Comparison of ENCODE assay signal across 11 cellular contexts in the genomic region with DNA sequence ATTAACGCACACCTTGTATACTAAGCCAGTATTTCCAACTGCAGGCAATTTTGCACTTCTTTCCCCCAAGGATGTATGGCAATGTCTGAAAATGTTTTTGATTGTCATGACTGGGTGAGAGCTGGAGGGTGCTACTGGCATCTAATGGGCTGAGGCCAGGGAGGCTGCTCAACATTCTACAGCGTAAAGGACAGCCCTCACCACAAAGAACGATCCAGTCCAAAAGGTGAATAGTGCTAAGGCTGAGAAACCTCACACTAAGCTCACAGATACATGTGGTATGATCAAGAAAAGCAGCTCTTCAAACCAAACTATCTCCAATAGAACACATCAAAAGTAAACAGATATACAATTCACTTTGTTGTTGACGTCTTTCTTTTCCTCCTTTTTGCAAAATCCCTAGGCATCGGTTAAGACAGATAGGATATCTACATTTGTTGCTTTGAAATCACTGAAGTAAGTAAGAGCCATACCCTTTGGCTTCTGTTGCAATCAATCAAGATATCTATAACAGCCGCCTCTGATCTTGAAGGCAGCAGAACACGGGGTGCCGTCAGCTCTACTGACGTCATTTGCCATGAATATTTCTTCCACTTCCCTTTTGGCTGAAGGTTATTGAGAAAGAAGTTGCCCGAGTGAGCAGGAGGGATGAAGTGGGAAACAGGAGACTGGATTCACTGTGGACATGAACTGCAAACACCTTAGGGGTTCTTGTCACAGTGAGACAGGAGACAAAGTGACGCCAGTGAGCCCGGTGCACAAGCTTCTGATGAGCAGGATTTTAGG.
DNase-seq lines count a peak whose midpoint lies in the region; TF ChIP-seq lines count a peak whose summit lies in the region.
"Had no signal": no experiment of that assay in that cellular context is flagged by ENCODE, and none has a peak within 500 bp of the region (broad histone marks: within the 10 kb centered on the region; RNA-seq: fewer than 3 reads in every experiment).

No MANE protein-coding gene starts in this region.

- H4K20me1 ChIP-seq in mammary epithelial cell (ENCODE audit: insufficient read depth, low read length), result no peaks in the 10 kb centered on the region
- H4K20me1 ChIP-seq in GM23248 (ENCODE audit: insufficient read depth), result no peaks in the 10 kb centered on the region

- no peaks in the 10 kb centered on the region for H3K9me3 ChIP-seq in skeletal muscle satellite cell (replicated peaks; ENCODE audit: low read length)
- H3K9me3 ChIP-seq in mammary epithelial cell (replicated peaks; ENCODE audit: insufficient read depth, low read length), result no peaks in the 10 kb centered on the region
- H3K9me3 ChIP-seq in GM23248 (ENCODE audit: low read depth), result no peaks in the 10 kb centered on the region

- no peak for TF ChIP-seq CTCF in mammary epithelial cell (conservative IDR thresholded peaks at IDR 0.05 in 1 of 2, IDR thresholded peaks at IDR 0.05 in 1 of 2; ENCODE audit: extremely low read depth in 1 of 2, insufficient read depth in 1 of 2, low read depth in 1 of 2, low read length in 2 of 2)

- in situ Hi-C loops in mammary epithelial cell (cut with MboI; ENCODE audit: low sequenced_read_pairs in 2 of 2) (no loop called here), GM23248 (cut with MboI) (no loop called here)

- H3K27ac ChIP-seq in mammary epithelial cell (ENCODE audit: insufficient read depth, low read depth, low read length), result no peak overlapping the region
- no peak overlapping the region for H3K27ac ChIP-seq in GM23248

- H3K4me2 ChIP-seq in skeletal muscle satellite cell (ENCODE audit: low read length) (peak overlapping the region; percentile 27), mammary epithelial cell (ENCODE audit: insufficient read depth, low read depth, low read length) (no peak overlapping the region), GM23248 (ENCODE audit: unreplicated experiment) (no peak overlapping the region)

- intact Hi-C loops in mammary epithelial cell (cut with micrococcal nuclease), result no loop called here

- peaks cover 14% of the 10 kb centered on the region for H3K4me1 ChIP-seq in skeletal muscle satellite cell (ENCODE audit: control insufficient read depth, insufficient read depth, low read length)
- H3K4me1 ChIP-seq in mammary epithelial cell (ENCODE audit: insufficient read depth, low read length), result no peaks in the 10 kb centered on the region
- H3K4me1 ChIP-seq in GM23248 (ENCODE audit: insufficient read depth), result no peaks in the 10 kb centered on the region

- H2AFZ ChIP-seq in mammary epithelial cell (ENCODE audit: low read depth, low read length), result no peak overlapping the region
- no peak overlapping the region for H2AFZ ChIP-seq in GM23248

- no peak overlapping the region for H3K4me3 ChIP-seq in skeletal muscle satellite cell (ENCODE audit: low read length)
- H3K4me3 ChIP-seq in mammary epithelial cell (replicated peaks in 1 of 3; ENCODE audit: insufficient read depth in 1 of 3, low read depth in 2 of 3, low read length in 3 of 3), result no peak overlapping the region
- H3K4me3 ChIP-seq in GM23248, result no peak overlapping the region

- CTCF ChIA-PET in mammary epithelial cell (lab: Charles Lee; ENCODE audit: low non-redundant PET), result no interaction called here

- DNase-seq in activated CD8-positive, alpha-beta memory T cell treated with anti-CD3 and anti-CD28 coated beads, Interleukin-2, amount 50 U/mL, for 48 hours, result peak; percentile 38
- DNase-seq in activated CD8-positive, alpha-beta memory T cell treated with anti-CD3 and anti-CD28 coated beads, Interleukin-2, amount 50 U/mL, for 4 hours, result no peak
- peak; percentile 96 for DNase-seq in amniotic epithelial cell (ENCODE audit: low read depth)
- peak; percentile 20 for DNase-seq in islet precursor cell
- DNase-seq in mammary epithelial cell, result no peak
- DNase-seq in GM23248, result no peak
- DNase-seq in NCI-H510A treated with DMSO at 0.1 percent for 48 hours (lab: John Stamatoyannopoulos, UW), result no peak
- DNase-seq: NCI-H345, nucleus accumbens, T-cell had no signal

- H3K79me2 ChIP-seq in mammary epithelial cell (ENCODE audit: insufficient read depth, low read length) (no peaks in the 10 kb centered on the region), GM23248 (ENCODE audit: insufficient read depth) (no peaks in the 10 kb centered on the region)

- WGBS in mammary epithelial cell (ENCODE audit: low coverage, missing lambda C conversion rate), result 80% methylated on average over 12 of the region's 12 CpGs
- WGBS in GM23248 (ENCODE audit: low coverage in 1 of 2, low lambda C conversion rate in 2 of 2, missing lambda C conversion rate in 2 of 2), 2 experiments, result 76 to 78% methylated on average over 12 of the region's 12 CpGs

- H3K9ac ChIP-seq in skeletal muscle satellite cell (ENCODE audit: low read depth, low read length), result no peak overlapping the region
- no peak overlapping the region for H3K9ac ChIP-seq in mammary epithelial cell (ENCODE audit: insufficient read depth, low read length)
- no peak overlapping the region for H3K9ac ChIP-seq in GM23248

- no TSS peak for BruUV-seq in mammary epithelial cell (replicated peaks; lab: Mats Ljungman, UMichigan)

- H3K27me3 ChIP-seq in skeletal muscle satellite cell (ENCODE audit: control insufficient read depth, insufficient read depth, low read length) (no peaks in the 10 kb centered on the region), mammary epithelial cell (ENCODE audit: insufficient read depth, low read length) (no peaks in the 10 kb centered on the region), GM23248 (replicated peaks; ENCODE audit: insufficient read depth) (no peaks in the 10 kb centered on the region)

- H3K9me2 ChIP-seq in GM23248 (ENCODE audit: insufficient read depth), result no peaks in the 10 kb centered on the region

- no peaks in the 10 kb centered on the region for H3K36me3 ChIP-seq in skeletal muscle satellite cell (ENCODE audit: insufficient read depth, low read length)
- H3K36me3 ChIP-seq in mammary epithelial cell (ENCODE audit: insufficient read depth, low read length), result no peaks in the 10 kb centered on the region
- no peaks in the 10 kb centered on the region for H3K36me3 ChIP-seq in GM23248 (ENCODE audit: low read depth)

- H3F3A ChIP-seq in GM23248 (ENCODE audit: insufficient read depth), result no peaks in the 10 kb centered on the region

- dilution Hi-C loops in mammary epithelial cell (cut with HindIII; ENCODE audit: low sequenced_read_pairs), result no loop called here

Comparison
In these comparisons a context has a peak if more than half of its experiments do, and no peak if none do; other contexts are left out.
1. DNase-seq: peak in activated CD8-positive, alpha-beta memory T cell treated with anti-CD3 and anti-CD28 coated beads, Interleukin-2, amount 50 U/mL, for 48 hours (single experiment), amniotic epithelial cell (single experiment) and islet precursor cell (single experiment); none in activated CD8-positive, alpha-beta memory T cell treated with anti-CD3 and anti-CD28 coated beads, Interleukin-2, amount 50 U/mL, for 4 hours (single experiment), mammary epithelial cell (single experiment), GM23248 (single experiment) and NCI-H510A treated with DMSO at 0.1 percent for 48 hours (single experiment).